ENCODE assay signal across 13 cellular contexts in the genomic region with DNA sequence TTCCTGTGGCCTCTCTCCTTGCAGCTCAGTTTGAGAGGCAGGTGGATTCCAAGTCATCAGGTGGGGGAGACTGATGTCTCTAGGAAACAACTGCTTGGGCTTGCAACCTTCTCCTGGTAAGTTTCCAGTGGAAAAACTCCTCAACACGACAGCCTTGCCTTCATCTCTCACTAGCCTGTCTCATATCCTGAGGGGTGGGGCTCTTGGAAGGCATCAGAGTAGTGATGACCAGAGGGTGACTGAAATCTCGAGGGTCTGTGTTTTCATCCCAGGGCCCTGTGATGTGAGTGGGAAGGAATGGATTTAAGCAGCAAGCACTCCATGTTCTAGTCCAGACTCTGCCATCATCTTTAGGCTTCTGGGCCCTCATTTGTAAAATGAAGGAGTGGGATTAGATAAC.
"Had no signal": no experiment of that assay in that cellular context is flagged by ENCODE, and none has a peak within 500 bp of the region (broad histone marks: within the 10 kb centered on the region; RNA-seq: fewer than 3 reads in every experiment).

No MANE protein-coding gene starts in this region.

- ATAC-seq: effector memory CD8-positive, alpha-beta T cell; right lobe of liver; upper lobe of right lung had no signal

- H3K9me3 ChIP-seq: right lobe of liver, testis, upper lobe of right lung had no signal

- H3K27ac ChIP-seq: epithelial cell of prostate, right lobe of liver, testis, upper lobe of right lung had no signal

- H3K4me3 ChIP-seq: right lobe of liver, testis, upper lobe of right lung had no signal

- H3K4me1 ChIP-seq: right lobe of liver had no signal

- H3K27me3 ChIP-seq: right lobe of liver, testis, upper lobe of right lung had no signal

- DNase-seq: activated CD4-positive, alpha-beta T cell treated with anti-CD3 and anti-CD28 coated beads, Interleukin-2, amount 50 U/mL, for 1 hour; activated CD4-positive, CD25-positive, alpha-beta regulatory T cell; activated CD8-positive, alpha-beta memory T cell treated with anti-CD3 and anti-CD28 coated beads for 24 hours; aorta; cerebellar nuclear complex; effector memory CD8-positive, alpha-beta T cell; hypothalamus; kidney; nucleus accumbens; right lobe of liver; testis; upper lobe of right lung had no signal
